22 cellular contexts compared by ENCODE assay signal in the genomic region with DNA sequence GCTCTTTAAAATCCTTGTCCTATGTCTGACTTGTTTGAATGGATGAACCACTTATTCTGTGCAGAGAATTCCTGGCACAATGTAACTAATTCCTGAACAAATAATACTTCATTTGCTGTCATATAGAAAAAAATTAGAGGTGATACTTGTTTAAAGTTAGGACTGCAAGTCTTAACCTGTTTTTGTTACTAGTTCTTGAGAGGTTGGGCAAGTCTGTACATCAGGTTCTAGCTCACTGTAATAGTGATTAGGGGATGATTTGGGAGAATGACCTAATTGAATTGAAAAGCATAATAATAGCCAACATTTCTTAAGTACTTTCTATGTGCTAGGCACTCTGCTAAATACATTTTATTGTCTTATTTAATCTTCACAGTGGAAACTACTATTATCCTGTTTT. TPM values are rescaled to one million over a fixed set of nuclear protein-coding genes. Genes with fewer than 3 reads are reported as not detected.
DNase-seq lines count a peak whose midpoint lies in the region; FAIRE-seq and TF ChIP-seq lines count a peak whose summit lies in the region.
"Had no signal": no experiment of that assay in that cellular context is flagged by ENCODE, and none has a peak within 500 bp of the region (broad histone marks: within the 10 kb centered on the region; RNA-seq: fewer than 3 reads in every experiment).

No MANE protein-coding gene starts in this region.

- H3K4me3 ChIP-seq in epithelial cell of esophagus (ENCODE audit: low read length) (no peak overlapping the region), keratinocyte (ENCODE audit: control insufficient read depth in 2 of 3, extremely low read depth in 1 of 3, insufficient read depth in 2 of 3, low read depth in 1 of 3, low read length in 3 of 3) (no peak overlapping the region)
- H3K4me3 ChIP-seq: GM12878 had no signal

- FAIRE-seq in keratinocyte (lab: Jason Lieb, UNC) = peak; percentile 29
- FAIRE-seq: A204.1, GM12878, GM19239, H1, HepG2 had no signal

- H3K4me1 ChIP-seq in keratinocyte (ENCODE audit: control insufficient read depth, extremely low read depth, insufficient read depth, low read length) = peaks cover 13% of the 10 kb centered on the region
- H3K4me1 ChIP-seq: BE2C had no signal

- dilution Hi-C loops in keratinocyte (cut with MboI; ENCODE audit: extremely low pct_ligation_motif_present, low sequenced_read_pairs) = no loop called here

- H3K27ac ChIP-seq in RWPE1 = no peak overlapping the region
- no peak overlapping the region for H3K27ac ChIP-seq in keratinocyte (ENCODE audit: control insufficient read depth, insufficient read depth, low read length)

- H3K4me2 ChIP-seq in keratinocyte (ENCODE audit: control insufficient read depth, extremely low read depth, insufficient read depth, low read depth, low read length) = no peak overlapping the region

- DNase-seq in HPDE6-E6E7 (ENCODE audit: extremely low spot score) (peak; percentile 45), RWPE1 (ENCODE audit: low spot score) (peak; percentile 57), epithelial cell of esophagus (ENCODE audit: low read depth) (peak; percentile 90), keratinocyte (ENCODE audit: low read depth, low spot score) (peak; percentile 25), NCI-H128 (lab: John Stamatoyannopoulos, UW; ENCODE audit: unreplicated experiment) (no peak)
- DNase-seq in activated CD8-positive, alpha-beta memory T cell treated with anti-CD3 and anti-CD28 coated beads, Interleukin-2, amount 50 U/mL, for 48 hours = no peak
- DNase-seq: ACHN; BE2C; C1 segment of cervical spinal cord; CD4-positive, CD25-positive, alpha-beta regulatory T cell; CD8-positive, alpha-beta memory T cell; COR-L47; DMS 273 treated with DMSO at 0.1 percent for 48 hours; DMS53; DND-41; EL; H9 had no signal

- TF ChIP-seq CTCF in RWPE1 (conservative IDR thresholded peaks at IDR 0.05; ENCODE audit: low read depth) (no peak), epithelial cell of esophagus (IDR thresholded peaks at IDR 0.05; ENCODE audit: insufficient read depth, low read depth, low read length, missing control alignments) (no peak), keratinocyte (optimal IDR thresholded peaks at IDR 0.05 in 1 of 3, IDR thresholded peaks at IDR 0.05 in 1 of 3, conservative IDR thresholded peaks at IDR 0.05 in 1 of 3; ENCODE audit: extremely low read depth in 1 of 3, insufficient read depth in 2 of 3, low read length in 3 of 3) (no peak)

- H4K20me1 ChIP-seq in keratinocyte (ENCODE audit: control insufficient read depth, extremely low read depth, insufficient read depth, low read length) = no peaks in the 10 kb centered on the region

- CTCF ChIA-PET in RWPE1 (lab: Yijun Ruan, JAX) = no interaction called here

- H3K9me3 ChIP-seq in keratinocyte (ENCODE audit: control insufficient read depth, low read depth, low read length) = no peaks in the 10 kb centered on the region
- H3K9me3 ChIP-seq: BE2C had no signal

- H2AFZ ChIP-seq in keratinocyte (ENCODE audit: control insufficient read depth, low read length) = no peak overlapping the region

- no peak overlapping the region for H3K9ac ChIP-seq in keratinocyte (ENCODE audit: control insufficient read depth, extremely low read depth, insufficient read depth, low read length)

- POLR2A ChIA-PET in RWPE1 (lab: Yijun Ruan, JAX; ENCODE audit: low non-redundant PET) = no interaction called here

- peaks cover 4 to 7% of the 10 kb centered on the region in 2 experiments for H3K36me3 ChIP-seq in keratinocyte (ENCODE audit: control insufficient read depth in 2 of 2, extremely low read depth in 1 of 2, insufficient read depth in 2 of 2, low read length in 2 of 2)

- no peaks in the 10 kb centered on the region for H3K27me3 ChIP-seq in keratinocyte (ENCODE audit: control insufficient read depth, extremely low read depth, insufficient read depth, low read length)
- H3K27me3 ChIP-seq: BE2C had no signal

- H3K9me1 ChIP-seq in keratinocyte (ENCODE audit: control insufficient read depth, extremely low read depth, insufficient read depth, low read length) = no peaks in the 10 kb centered on the region

- no peaks in the 10 kb centered on the region for H3K79me2 ChIP-seq in keratinocyte (ENCODE audit: control insufficient read depth, insufficient read depth, low read length)

RNA-seq across cellular contexts. Expression of gene GMPS, which starts 49.3 kb away (rescaled TPM):
- polyA plus RNA-seq in keratinocyte = 19.5 to 53.7 TPM (median 51.8 TPM) in 3 replicates
- 36.2 TPM for polyA plus RNA-seq in keratinocyte (2011; ENCODE audit: low read depth)
- polyA plus RNA-seq in keratinocyte (2011; cell fraction: cytosol; rRNA removed) = 28.6 and 56.6 TPM in 2 replicates
- 22.9 and 33.3 TPM in 2 replicates for polyA plus RNA-seq in keratinocyte (2011; cell fraction: nucleus; rRNA removed)
- 45.7 and 52.0 TPM in 2 replicates for polyA plus RNA-seq in keratinocyte (2012; ENCODE audit: low replicate concordance)
- polyA minus RNA-seq in keratinocyte = 13.7 to 68.3 TPM (median 22.6 TPM) in 3 replicates
- polyA minus RNA-seq in keratinocyte (2011; cell fraction: cytosol; rRNA and poly(A)+ RNA removed) = 21.1 TPM
- 7.2 and 21.8 TPM in 2 replicates for polyA minus RNA-seq in keratinocyte (2011; cell fraction: nucleus; rRNA and poly(A)+ RNA removed)

Comparison
In these comparisons a context has a peak if more than half of its experiments do, and no peak if none do; other contexts are left out.
1. DNase-seq: peak in HPDE6-E6E7 (single experiment), RWPE1 (single experiment), epithelial cell of esophagus (single experiment) and keratinocyte (single experiment); none in activated CD8-positive, alpha-beta memory T cell treated with anti-CD3 and anti-CD28 coated beads, Interleukin-2, amount 50 U/mL, for 48 hours (single experiment) and NCI-H128 (single experiment).